In the genomic region with DNA sequence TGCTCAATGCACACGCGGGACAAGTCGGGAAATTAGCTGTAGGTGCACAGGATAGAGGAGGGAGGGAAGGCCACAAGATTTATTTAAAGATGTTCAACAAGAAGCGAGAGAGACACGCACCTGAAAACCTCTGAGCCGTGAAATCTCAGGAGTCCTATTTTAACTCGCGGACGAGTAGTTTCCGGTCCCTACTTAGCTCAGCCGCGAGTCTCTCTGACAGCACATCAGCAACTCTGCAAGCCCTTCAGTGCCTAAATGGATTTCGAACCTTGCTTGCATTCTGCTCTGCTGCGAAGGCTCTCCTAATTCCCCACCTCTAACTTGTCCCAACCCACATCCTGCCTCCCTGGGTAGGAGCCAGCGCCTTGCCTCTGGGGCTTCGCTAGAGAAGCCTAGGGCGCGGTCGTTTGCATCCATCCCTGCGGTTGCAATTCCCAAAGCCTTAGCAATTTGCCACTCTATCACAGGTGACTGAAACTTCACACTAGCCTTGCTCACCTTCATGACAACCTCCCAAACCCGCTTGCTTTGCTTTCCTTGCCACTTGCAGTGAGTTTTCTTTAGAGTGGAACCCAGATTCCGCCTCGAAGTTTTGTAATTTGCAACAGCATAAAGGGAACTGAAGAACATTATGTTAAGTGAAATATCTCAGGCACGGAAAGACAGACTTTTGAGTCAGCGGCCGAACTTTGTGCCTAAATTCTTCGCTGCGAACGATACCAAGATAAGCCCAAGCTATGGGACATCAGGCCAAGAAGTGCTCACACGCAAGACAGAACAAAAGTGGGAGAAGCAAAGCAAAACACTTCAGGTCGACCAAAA, we compare ENCODE assay signal across 16 cellular contexts.
A peak's percentile ranks its signal among the peaks of the same experiment; 100 is the strongest.
DNase-seq lines count a peak whose midpoint lies in the region; ATAC-seq and TF ChIP-seq lines count a peak whose summit lies in the region.
"Had no signal": no experiment of that assay in that cellular context is flagged by ENCODE, and none has a peak within 500 bp of the region (broad histone marks: within the 10 kb centered on the region; RNA-seq: fewer than 3 reads in every experiment).

No MANE protein-coding gene starts in this region.

- TF ChIP-seq CTCF in GM13976 (IDR thresholded peaks at IDR 0.05; ENCODE audit: borderline replicate concordance, control extremely low read depth, extremely low read depth, insufficient read depth, missing control alignments), result no peak
- TF ChIP-seq CTCF in epithelial cell of esophagus (IDR thresholded peaks at IDR 0.05; ENCODE audit: insufficient read depth, low read depth, low read length, missing control alignments), result no peak
- TF ChIP-seq CTCF in gastrocnemius medialis (IDR thresholded peaks at IDR 0.05 in 4 of 5, conservative IDR thresholded peaks at IDR 0.05 in 1 of 5), result no peak

- H3K4me3 ChIP-seq in epithelial cell of esophagus (ENCODE audit: low read length) (no peak overlapping the region), gastrocnemius medialis (no peak overlapping the region)
- H3K4me3 ChIP-seq: hepatocyte had no signal

- no peaks in the 10 kb centered on the region for H3K9me3 ChIP-seq in gastrocnemius medialis

- no peak overlapping the region for H3K27ac ChIP-seq in gastrocnemius medialis
- H3K27ac ChIP-seq: hepatocyte had no signal

- no peaks in the 10 kb centered on the region for H3K36me3 ChIP-seq in gastrocnemius medialis

- in situ Hi-C loops in GM13976 (cut with MboI; ENCODE audit: low sequenced_read_pairs, unreplicated experiment), result no loop called here
- in situ Hi-C loops in gastrocnemius medialis (cut with MboI; ENCODE audit: low sequenced_read_pairs in 4 of 4), result no loop called here

- ATAC-seq in GM21528 (IDR thresholded peaks at IDR 0.05; ENCODE audit: low FRiP score, unreplicated experiment) (peak; percentile 95), HG03196 (IDR thresholded peaks at IDR 0.05; ENCODE audit: unreplicated experiment) (peak; percentile 94), gastrocnemius medialis (no peak)
- ATAC-seq: activated CD8-positive, alpha-beta T cell treated with anti-CD3 and anti-CD28 coated beads, Interleukin-2, amount 10 ng/mL, durations not matched to agents 7 days and 5 days; left ventricle myocardium superior had no signal

- DNase-seq in GM13976 (ENCODE audit: low spot score), result peak; percentile 7
- peak; percentile 2 for DNase-seq in epithelial cell of esophagus (ENCODE audit: low read depth)
- DNase-seq in NCI-H2107 (lab: John Stamatoyannopoulos, UW), result no peak
- DNase-seq in OCI-M1 (lab: John Stamatoyannopoulos, UW), result no peak
- no peak for DNase-seq in GM03348 (ENCODE audit: low spot score)
- no peak for DNase-seq in gastrocnemius medialis
- DNase-seq: activated CD8-positive, alpha-beta T cell treated with anti-CD3 and anti-CD28 coated beads, Interleukin-2, amount 10 ng/mL, durations not matched to agents 7 days and 5 days; activated effector memory CD4-positive, alpha-beta T cell treated with anti-CD3 and anti-CD28 coated beads, Interleukin-2, amount 50 U/mL, for 16 hours; GOT3; left ventricle myocardium superior; naive B cell; NCI-H1092; NK-92 treated with Interleukin-12 subunit alpha and Interleukin-12 subunit beta, amount 100 ng/mL, for 24 hours had no signal

- intact Hi-C loops in gastrocnemius medialis (cut with DNase I; ENCODE audit: low total_unique reads), result no loop called here

- no peaks in the 10 kb centered on the region for H3K27me3 ChIP-seq in gastrocnemius medialis
- H3K27me3 ChIP-seq: hepatocyte had no signal

- no peaks in the 10 kb centered on the region for H3K4me1 ChIP-seq in gastrocnemius medialis

- TF ChIP-seq POLR2A in gastrocnemius medialis (IDR thresholded peaks at IDR 0.05), result no peak

Comparison
In these comparisons a context has a peak if more than half of its experiments do, and no peak if none do; other contexts are left out.
1. DNase-seq: peak in GM13976 (single experiment) and epithelial cell of esophagus (single experiment); none in NCI-H2107 (single experiment), OCI-M1 (single experiment), GM03348 (single experiment) and gastrocnemius medialis (0 of 2).
2. ATAC-seq: peak in GM21528 (single experiment) and HG03196 (single experiment); none in gastrocnemius medialis (0 of 2).